ENCODE assay signal across 28 cellular contexts in genomic region chr1:52060822-52061221, GRCh38.
"Had no signal": no experiment of that assay in that cellular context is flagged by ENCODE, and none has a peak within 500 bp of the region (broad histone marks: within the 10 kb centered on the region; RNA-seq: fewer than 3 reads in every experiment).

No MANE protein-coding gene starts in this region.

- ATAC-seq: effector memory CD8-positive, alpha-beta T cell; esophagus mucosa; gastrocnemius medialis; heart right ventricle; left cardiac atrium; left lung; left ventricle myocardium superior; lower lobe of right lung; mucosa of descending colon had no signal

- FAIRE-seq: endometrium, islet of Langerhans, keratinocyte had no signal

- H3K27ac ChIP-seq: colonic mucosa, epithelial cell of prostate, esophagus squamous epithelium, gastrocnemius medialis, heart right ventricle, left lung, lower lobe of right lung had no signal

- H3K27me3 ChIP-seq: colonic mucosa, esophagus squamous epithelium, gastrocnemius medialis, heart right ventricle, left lung had no signal

- H3K4me3 ChIP-seq: colonic mucosa, esophagus squamous epithelium, gastrocnemius medialis, heart right ventricle, left lung, lower lobe of right lung, mucosa of descending colon had no signal

- H3K27ac Mint-ChIP-seq: dendritic cell treated with granulocyte-macrophage colony-stimulating factor and Interleukin-4, amounts not matched to agents 40 ng/mL and 50 ng/mL, for 4 days; effector memory CD8-positive, alpha-beta T cell; endodermal cell; mesothelial cell of epicardium had no signal

- H3K9me3 ChIP-seq: colonic mucosa, esophagus squamous epithelium, gastrocnemius medialis, heart right ventricle, left lung, lower lobe of right lung, mucosa of descending colon had no signal

- DNase-seq: colonic mucosa; cortex of kidney; effector CD8-positive, alpha-beta T cell; effector memory CD8-positive, alpha-beta T cell; endodermal cell; erythroblast; esophagus squamous epithelium; foreskin fibroblast; foreskin melanocyte; gastrocnemius medialis; glutamatergic neuron; head of caudate nucleus; heart right ventricle; hippocampal formation; left cardiac atrium; left lung; left ventricle myocardium superior; lower lobe of right lung; mesenchymal stem cell; mucosa of descending colon; naive B cell had no signal

- H3K27me3 Mint-ChIP-seq: dendritic cell treated with granulocyte-macrophage colony-stimulating factor and Interleukin-4, amounts not matched to agents 40 ng/mL and 50 ng/mL, for 4 days; effector memory CD8-positive, alpha-beta T cell; naive B cell had no signal

- H3K9me3 Mint-ChIP-seq: dendritic cell treated with granulocyte-macrophage colony-stimulating factor and Interleukin-4, amounts not matched to agents 40 ng/mL and 50 ng/mL, for 4 days; effector memory CD8-positive, alpha-beta T cell; endodermal cell; mesothelial cell of epicardium; naive B cell had no signal

- H3K4me3 Mint-ChIP-seq: dendritic cell treated with granulocyte-macrophage colony-stimulating factor and Interleukin-4, amounts not matched to agents 40 ng/mL and 50 ng/mL, for 4 days; effector memory CD8-positive, alpha-beta T cell; endodermal cell; mesothelial cell of epicardium had no signal
